1 cellular context compared by ENCODE assay signal in genomic region chr19:16722591-16722990, GRCh38.
TF ChIP-seq lines count a peak whose summit lies in the region.

No MANE protein-coding gene starts in this region.

TF ChIP-seq in GM12878, 131 proteins besides CTCF, POLR2A, EP300 and RAD21:
- TF ChIP-seq LARP7 (IDR thresholded peaks at IDR 0.05), result no peak
- no peak for TF ChIP-seq SMAD5 (IDR thresholded peaks at IDR 0.05; ENCODE audit: low read depth)
- TF ChIP-seq RAD51 (IDR thresholded peaks at IDR 0.05), result peak; percentile 38; the same call in 1 of the 2 replicates
- TF ChIP-seq BACH1 (IDR thresholded peaks at IDR 0.05; ENCODE audit: borderline replicate concordance), result no peak
